In the genomic region with DNA sequence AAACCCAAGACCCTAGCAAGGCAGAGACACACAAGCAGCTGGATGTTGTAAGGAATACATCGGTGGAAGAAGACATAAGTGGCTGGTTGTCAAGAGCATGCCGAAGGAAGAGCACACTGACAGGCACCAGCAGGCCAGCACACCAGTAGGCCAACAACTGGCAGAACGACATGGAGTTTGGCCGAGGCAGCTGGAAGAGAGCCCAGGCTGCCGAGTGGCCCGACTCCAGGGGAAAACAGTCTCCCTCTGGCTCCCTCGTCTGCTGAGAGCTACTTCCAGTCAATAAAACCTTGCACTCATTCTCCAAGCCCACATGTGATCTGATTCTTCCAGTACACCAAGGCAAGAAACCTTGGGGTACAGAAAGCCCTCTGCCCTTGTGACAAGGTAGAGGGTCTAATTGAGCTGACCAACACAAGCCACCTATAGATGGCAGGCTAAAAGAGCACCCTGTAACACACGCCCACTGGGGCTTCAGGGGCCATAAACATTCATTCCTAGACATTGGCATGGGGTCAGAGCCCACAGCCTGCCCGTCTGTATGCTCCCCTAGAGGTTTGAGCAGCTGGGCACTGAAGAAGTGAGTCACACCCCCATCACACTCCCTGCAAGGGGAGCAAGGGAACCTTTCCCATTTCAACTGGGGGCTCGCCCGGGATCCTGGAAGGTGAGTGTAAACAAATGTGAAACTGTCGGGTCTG, we compare ENCODE assay signal across 1 cellular context.
A peak's percentile ranks its signal among the peaks of the same experiment; 100 is the strongest.
TF ChIP-seq lines count a peak whose summit lies in the region.

No MANE protein-coding gene starts in this region.

TF ChIP-seq in A549, 52 proteins besides CTCF, POLR2A, EP300 and RAD21 (continued from another document):
- TF ChIP-seq, protein P1, sequence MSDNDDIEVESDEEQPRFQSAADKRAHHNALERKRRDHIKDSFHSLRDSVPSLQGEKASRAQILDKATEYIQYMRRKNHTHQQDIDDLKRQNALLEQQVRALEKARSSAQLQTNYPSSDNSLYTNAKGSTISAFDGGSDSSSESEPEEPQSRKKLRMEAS (IDR thresholded peaks at IDR 0.05): peak; percentile 60
- TF ChIP-seq, protein P2, sequence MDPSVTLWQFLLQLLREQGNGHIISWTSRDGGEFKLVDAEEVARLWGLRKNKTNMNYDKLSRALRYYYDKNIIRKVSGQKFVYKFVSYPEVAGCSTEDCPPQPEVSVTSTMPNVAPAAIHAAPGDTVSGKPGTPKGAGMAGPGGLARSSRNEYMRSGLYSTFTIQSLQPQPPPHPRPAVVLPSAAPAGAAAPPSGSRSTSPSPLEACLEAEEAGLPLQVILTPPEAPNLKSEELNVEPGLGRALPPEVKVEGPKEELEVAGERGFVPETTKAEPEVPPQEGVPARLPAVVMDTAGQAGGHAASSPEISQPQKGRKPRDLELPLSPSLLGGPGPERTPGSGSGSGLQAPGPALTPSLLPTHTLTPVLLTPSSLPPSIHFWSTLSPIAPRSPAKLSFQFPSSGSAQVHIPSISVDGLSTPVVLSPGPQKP (IDR thresholded peaks at IDR 0.05; ENCODE audit: low read depth, low read length): no peak
- TF ChIP-seq JUNB (IDR thresholded peaks at IDR 0.05): peak; percentile 29; the same call in 1 of the 2 replicates
- no peak for TF ChIP-seq SREBF2 (IDR thresholded peaks at IDR 0.05)
- TF ChIP-seq GATA3 (IDR thresholded peaks at IDR 0.05; ENCODE audit: borderline replicate concordance): peak; percentile 53; the same call in 1 of the 2 replicates
- peak; percentile 65 for TF ChIP-seq HOXB13 (CRISPR knock-in tag; IDR thresholded peaks at IDR 0.05; ENCODE audit: low read depth)
